In genomic region chr10:43415544-43415943, GRCh38 we compare ENCODE assay signal across 28 cellular contexts. TPM values are rescaled to one million over a fixed set of nuclear protein-coding genes. Genes with fewer than 3 reads are reported as not detected.
"Had no signal": no experiment of that assay in that cellular context is flagged by ENCODE, and none has a peak within 500 bp of the region (broad histone marks: within the 10 kb centered on the region; RNA-seq: fewer than 3 reads in every experiment).

No MANE protein-coding gene starts in this region.

- H3K27me3 ChIP-seq: dorsolateral prefrontal cortex, esophagus muscularis mucosa, spleen, testis, tibial nerve had no signal

- H3K4me3 ChIP-seq: dorsolateral prefrontal cortex, esophagus muscularis mucosa, left ventricle myocardium inferior, lower lobe of right lung, spleen, testis, tibial nerve had no signal

- H3K27me3 Mint-ChIP-seq: memory B cell; stimulated activated naive B cell treated with anti-CD40 and anti-IgM and Interleukin-4, amounts not matched to agents 10 μg/mL and 1 μg/mL and 100 μg/mL, for 72 hours; stimulated activated naive CD8-positive, alpha-beta T cell treated with anti-CD3 and anti-CD28 coated beads, Interleukin-15, amount 100 ng/mL, for 72 hours had no signal

- DNase-seq: cortex of kidney; dorsolateral prefrontal cortex; effector CD8-positive, alpha-beta T cell; immature natural killer cell; kidney; left cardiac atrium; left ventricle myocardium inferior; lower lobe of right lung; natural killer cell; posterior cingulate gyrus; spleen; stimulated activated CD4-positive, alpha-beta T cell treated with anti-CD3 and anti-CD28 coated beads, Interleukin-15, amount 100 ng/mL, for 24 hours; stimulated activated CD4-positive, alpha-beta T cell treated with anti-CD3 and anti-CD28 coated beads, Interleukin-1b, Interleukin-23, amount 100 ng/mL, for 48 hours; stimulated activated CD4-positive, alpha-beta T cell treated with anti-CD3 and anti-CD28 coated beads, Interleukin-4, amount 100 ng/mL, for 24 hours; stimulated activated naive B cell treated with anti-CD40 and anti-IgM and Interleukin-4, amounts not matched to agents 10 μg/mL and 1 μg/mL and 100 μg/mL, for 72 hours; stimulated activated naive CD8-positive, alpha-beta T cell treated with anti-CD3 and anti-CD28 coated beads, Interleukin-15, amount 100 ng/mL, for 72 hours; testis had no signal

- H3K27ac ChIP-seq: dorsolateral prefrontal cortex, esophagus muscularis mucosa, left ventricle myocardium inferior, lower lobe of right lung, testis, tibial nerve had no signal

- ATAC-seq: left cardiac atrium; lower lobe of right lung; natural killer cell; sciatic nerve; stimulated activated naive B cell treated with anti-CD40 and anti-IgM and Interleukin-4, amounts not matched to agents 10 μg/mL and 1 μg/mL and 100 μg/mL, for 72 hours; stimulated activated naive CD8-positive, alpha-beta T cell treated with anti-CD3 and anti-CD28 coated beads, Interleukin-15, amount 100 ng/mL, for 72 hours had no signal

- H3K4me3 Mint-ChIP-seq: immature natural killer cell; memory B cell; mesothelial cell of epicardium; neural crest cell; stimulated activated naive B cell treated with anti-CD40 and anti-IgM and Interleukin-4, amounts not matched to agents 10 μg/mL and 1 μg/mL and 100 μg/mL, for 72 hours; stimulated activated naive CD8-positive, alpha-beta T cell treated with anti-CD3 and anti-CD28 coated beads, Interleukin-15, amount 100 ng/mL, for 72 hours had no signal

- H3K36me3 ChIP-seq: esophagus muscularis mucosa, left ventricle myocardium inferior, lower lobe of right lung, spleen, tibial nerve had no signal

- H3K36me3 Mint-ChIP-seq: immature natural killer cell, memory B cell, mesothelial cell of epicardium, natural killer cell had no signal

- H3K9me3 ChIP-seq: esophagus muscularis mucosa, left ventricle myocardium inferior, lower lobe of right lung, spleen, testis, tibial nerve had no signal

- H3K9me3 Mint-ChIP-seq: immature natural killer cell, memory B cell, mesothelial cell of epicardium, natural killer cell, neural crest cell had no signal

- H3K27ac Mint-ChIP-seq: memory B cell; mesothelial cell of epicardium; stimulated activated naive B cell treated with anti-CD40 and anti-IgM and Interleukin-4, amounts not matched to agents 10 μg/mL and 1 μg/mL and 100 μg/mL, for 72 hours; stimulated activated naive CD8-positive, alpha-beta T cell treated with anti-CD3 and anti-CD28 coated beads, Interleukin-15, amount 100 ng/mL, for 72 hours had no signal

RNA-seq across cellular contexts. Expression of gene FXYD4, which starts 44.1 kb away (rescaled TPM):
- total RNA-seq: esophagus muscularis mucosa, fibroblast of villous mesenchyme, left cardiac atrium, left ventricle myocardium inferior, lower lobe of right lung, mesothelial cell of epicardium, natural killer cell, neural crest cell, osteocyte, pulmonary artery endothelial cell, sciatic nerve, skeletal muscle tissue, spleen, subcutaneous adipose tissue, tibial nerve had no signal
- polyA plus RNA-seq: immature natural killer cell had no signal
